ENCODE assay signal across 11 cellular contexts in the genomic region with DNA sequence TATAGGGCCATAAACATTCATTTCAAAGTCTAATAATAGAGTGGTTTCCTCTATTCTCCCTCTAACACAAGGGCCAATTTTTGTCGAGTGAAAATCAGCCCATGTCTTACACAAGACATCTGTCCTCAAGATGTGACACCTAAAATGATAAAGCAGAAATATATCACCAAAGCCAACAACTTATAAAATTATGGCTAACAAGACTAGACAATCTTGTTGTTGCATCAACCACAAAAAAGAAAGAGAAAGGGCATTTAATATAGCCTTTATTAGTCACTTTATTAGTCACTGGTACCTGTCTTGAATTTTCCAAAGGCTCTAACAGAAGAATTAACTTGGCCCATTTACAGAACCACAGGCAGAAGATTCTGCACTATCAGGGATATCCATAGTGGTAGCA.
DNase-seq lines count a peak whose midpoint lies in the region; ATAC-seq lines count a peak whose summit lies in the region.
"Had no signal": no experiment of that assay in that cellular context is flagged by ENCODE, and none has a peak within 500 bp of the region (broad histone marks: within the 10 kb centered on the region; RNA-seq: fewer than 3 reads in every experiment).

No MANE protein-coding gene starts in this region.

- no peak overlapping the region for H2BK120ac ChIP-seq in mesenchymal stem cell (ENCODE audit: low read depth, low read length)

- H3K27ac ChIP-seq in mesenchymal stem cell (ENCODE audit: low read length, poor library complexity, severe bottlenecking), result no peak overlapping the region

- peak; percentile 2 for DNase-seq in SIG-M5 (lab: John Stamatoyannopoulos, UW)
- no peak for DNase-seq in mesenchymal stem cell
- no peak for DNase-seq in DMS 273 treated with DMSO at 0.1 percent for 48 hours (lab: John Stamatoyannopoulos, UW)
- DNase-seq in superior temporal gyrus (ENCODE audit: extremely low spot score), result no peak
- DNase-seq in islet precursor cell, result no peak
- DNase-seq in NCI-H128 (lab: John Stamatoyannopoulos, UW; ENCODE audit: unreplicated experiment), result no peak
- DNase-seq: H9, NCI-H1436 had no signal

- H3K4me1 ChIP-seq in mesenchymal stem cell (ENCODE audit: control insufficient read depth, insufficient read depth, low read depth, low read length), result no peaks in the 10 kb centered on the region

- H3K23ac ChIP-seq in mesenchymal stem cell (ENCODE audit: low read length in 2 of 2), result no peak overlapping the region

- H3K9ac ChIP-seq in mesenchymal stem cell (ENCODE audit: low read length), result peak overlapping the region; percentile 52

- no peaks in the 10 kb centered on the region for H3K36me3 ChIP-seq in mesenchymal stem cell (ENCODE audit: control insufficient read depth in 1 of 2, insufficient read depth in 2 of 2, low read depth in 1 of 2, low read length in 2 of 2)

- no peak overlapping the region for H2BK15ac ChIP-seq in mesenchymal stem cell (ENCODE audit: low read depth, poor library complexity, severe bottlenecking)

- no peak overlapping the region for H2AK5ac ChIP-seq in mesenchymal stem cell (ENCODE audit: low read length, severe bottlenecking)

- no peak overlapping the region for H3K4ac ChIP-seq in mesenchymal stem cell (ENCODE audit: low read depth in 1 of 2, low read length in 2 of 2)

- H3K4me3 ChIP-seq in mesenchymal stem cell (ENCODE audit: insufficient read depth in 1 of 2, low read depth in 1 of 2, low read length in 2 of 2), result no peak overlapping the region
- H3K4me3 ChIP-seq: body of pancreas had no signal

- no peak overlapping the region for H2BK5ac ChIP-seq in mesenchymal stem cell (ENCODE audit: low read depth, low read length, poor library complexity, severe bottlenecking)

- peaks cover 0 to 5% of the 10 kb centered on the region in 2 experiments for H3K27me3 ChIP-seq in mesenchymal stem cell (ENCODE audit: control insufficient read depth in 1 of 2, insufficient read depth in 1 of 2, low read length in 2 of 2)
- H3K27me3 ChIP-seq: body of pancreas had no signal

- H3K79me1 ChIP-seq in mesenchymal stem cell (replicated peaks; ENCODE audit: low read length, poor library complexity, severe bottlenecking), result no peaks in the 10 kb centered on the region

- H3K14ac ChIP-seq in mesenchymal stem cell (ENCODE audit: low read length in 2 of 2), result no peak overlapping the region

- H3K4me2 ChIP-seq in mesenchymal stem cell (ENCODE audit: low read length, poor library complexity, severe bottlenecking), result no peak overlapping the region

- ATAC-seq in GM18511 (IDR thresholded peaks at IDR 0.05; ENCODE audit: unreplicated experiment) (peak; percentile 30), HG02623 (IDR thresholded peaks at IDR 0.05; ENCODE audit: unreplicated experiment) (peak; percentile 6)
- ATAC-seq: body of pancreas had no signal

- H2BK12ac ChIP-seq in mesenchymal stem cell (ENCODE audit: low read length in 2 of 2), result no peak overlapping the region

- no peak overlapping the region for H3K18ac ChIP-seq in mesenchymal stem cell (ENCODE audit: low read depth in 1 of 2, low read length in 2 of 2)

- peaks cover 5% of the 10 kb centered on the region for H3K9me3 ChIP-seq in mesenchymal stem cell (ENCODE audit: control insufficient read depth, low read length)
- H3K9me3 ChIP-seq: body of pancreas had no signal

- no peak overlapping the region for H4K91ac ChIP-seq in mesenchymal stem cell (ENCODE audit: low read length)

- no peak overlapping the region for H4K8ac ChIP-seq in mesenchymal stem cell (ENCODE audit: low read length)

- WGBS in mesenchymal stem cell, result 65% methylated on average over 1 of the region's 1 CpG

- H2AFZ ChIP-seq in mesenchymal stem cell (ENCODE audit: low read depth, low read length), result no peak overlapping the region
